ENCODE assay signal across 8 cellular contexts in the genomic region with DNA sequence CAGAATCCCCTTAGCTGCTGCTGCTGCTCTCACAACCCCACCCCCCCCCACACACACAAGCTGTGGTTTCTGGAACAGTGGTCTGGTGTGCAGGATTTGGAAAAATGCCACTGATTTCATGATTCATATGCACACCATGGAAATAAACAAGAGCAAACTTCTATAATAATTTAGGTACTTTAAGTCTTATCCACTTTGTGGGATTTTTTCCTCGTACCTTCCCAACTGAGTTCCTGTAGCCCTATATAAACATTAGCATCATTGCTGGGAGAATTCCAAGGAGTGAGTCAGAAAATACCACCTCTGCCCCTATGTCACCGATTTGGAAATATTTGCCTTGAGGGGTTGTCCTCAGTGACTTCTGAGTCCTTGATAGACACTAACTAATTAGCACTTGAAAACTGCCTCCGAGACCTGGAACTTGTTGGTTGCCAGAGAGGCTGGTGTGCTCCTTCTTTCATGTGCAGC.
DNase-seq lines count a peak whose midpoint lies in the region; ATAC-seq and TF ChIP-seq lines count a peak whose summit lies in the region.

No MANE protein-coding gene starts in this region.

- H3K9me3 ChIP-seq in HUES6 (ENCODE audit: control insufficient read depth, insufficient read depth, low read depth, low read length): 0 out of 2 replicates have a peak, but pooled peaks cover 2% of the 10 kb centered on the region

- DNase-seq in AG10803 (ENCODE audit: low read depth) (peak; percentile 14), brain microvascular endothelial cell (peak; percentile 75), kidney tubule cell (ENCODE audit: low spot score) (peak; percentile 69)
- no peak for DNase-seq in stimulated activated CD4-positive, alpha-beta T cell treated with anti-CD3 and anti-CD28 coated beads, Interleukin-2, amount 100 ng/mL, for 48 hours
- no peak for DNase-seq in activated naive CD4-positive, alpha-beta T cell treated with Interleukin-2 at 50 U/mL for 16 hours

- peaks cover 24% of the 10 kb centered on the region for H3K4me1 ChIP-seq in HUES6 (ENCODE audit: control insufficient read depth, insufficient read depth, low read length)

- H3K36me3 ChIP-seq in HUES6 (ENCODE audit: control insufficient read depth, insufficient read depth, low read length): no peaks in the 10 kb centered on the region
- H3K36me3 ChIP-seq in brain microvascular endothelial cell (replicated peaks): no peaks in the 10 kb centered on the region

- TF ChIP-seq POLR2A in GM18505 (IDR thresholded peaks at IDR 0.05; ENCODE audit: borderline replicate concordance, extremely low read depth, insufficient read depth, insufficient read length): no peak

- no peak for TF ChIP-seq CTCF in AG10803 (conservative IDR thresholded peaks at IDR 0.05; ENCODE audit: low read length)
- TF ChIP-seq CTCF in brain microvascular endothelial cell (IDR thresholded peaks at IDR 0.05; ENCODE audit: low read depth, low read length, missing control alignments): no peak

- H3K27me3 ChIP-seq in HUES6 (ENCODE audit: control insufficient read depth, insufficient read depth, low read length) (no peaks in the 10 kb centered on the region), brain microvascular endothelial cell (replicated peaks) (no peaks in the 10 kb centered on the region)

- H3K4me3 ChIP-seq in AG10803 (ENCODE audit: low read length): no peak overlapping the region
- H3K4me3 ChIP-seq in HUES6 (ENCODE audit: low read depth, low read length): no peak overlapping the region; the same call in 1 of the 2 replicates
- H3K4me3 ChIP-seq in brain microvascular endothelial cell (ENCODE audit: low read depth, low read length): no peak overlapping the region

- H3K27ac ChIP-seq in HUES6 (ENCODE audit: low read depth, low read length) (peak overlapping the region; percentile 67; the same call in 1 of the 2 replicates), brain microvascular endothelial cell (peak overlapping the region; percentile 10)

- no peak for ATAC-seq in GM18868 (IDR thresholded peaks at IDR 0.05; ENCODE audit: unreplicated experiment)
- no peak for ATAC-seq in GM18505 (IDR thresholded peaks at IDR 0.05; ENCODE audit: unreplicated experiment)

- in situ Hi-C loops in brain microvascular endothelial cell (cut with HindIII; ENCODE audit: low pct_ligation_motif_present, low sequenced_read_pairs): no loop called here

- no peak overlapping the region for H3K9ac ChIP-seq in HUES6 (ENCODE audit: low read length)

Comparison
In these comparisons a context has a peak if more than half of its experiments do, and no peak if none do; other contexts are left out.
1. DNase-seq: peak in AG10803 (single experiment), brain microvascular endothelial cell (single experiment) and kidney tubule cell (single experiment); none in stimulated activated CD4-positive, alpha-beta T cell treated with anti-CD3 and anti-CD28 coated beads, Interleukin-2, amount 100 ng/mL, for 48 hours (0 of 2) and activated naive CD4-positive, alpha-beta T cell treated with Interleukin-2 at 50 U/mL for 16 hours (single experiment).